23 cellular contexts compared by ENCODE assay signal in genomic region chr4:6778435-6778834, GRCh38.
DNase-seq lines count a peak whose midpoint lies in the region; ATAC-seq and TF ChIP-seq lines count a peak whose summit lies in the region.
"Had no signal": no experiment of that assay in that cellular context is flagged by ENCODE, and none has a peak within 500 bp of the region (broad histone marks: within the 10 kb centered on the region; RNA-seq: fewer than 3 reads in every experiment).

No MANE protein-coding gene starts in this region.

- H3K27ac ChIP-seq in VCaP: peak overlapping the region; percentile 96
- H3K27ac ChIP-seq: ascending aorta, gastroesophageal sphincter, SJCRH30, upper lobe of left lung had no signal

- H3K27ac Mint-ChIP-seq in effector memory CD8-positive, alpha-beta T cell: peak overlapping the region; percentile 90 to 95
- H3K27ac Mint-ChIP-seq in stimulated activated effector memory CD8-positive, alpha-beta T cell treated with anti-CD3 and anti-CD28 coated beads, Interleukin-12 subunit alpha, Interleukin-12 subunit beta, amount 100 ng/mL, for 72 hours: peak overlapping the region; percentile 97

- H3K4me3 Mint-ChIP-seq in effector memory CD8-positive, alpha-beta T cell: peak overlapping the region in 1 of 2 donors; percentile 69
- peak overlapping the region; percentile 72 for H3K4me3 Mint-ChIP-seq in stimulated activated effector memory CD8-positive, alpha-beta T cell treated with anti-CD3 and anti-CD28 coated beads, Interleukin-12 subunit alpha, Interleukin-12 subunit beta, amount 100 ng/mL, for 72 hours
- H3K4me3 Mint-ChIP-seq: activated CD4-positive, alpha-beta T cell treated with anti-CD3 and anti-CD28 coated beads for 36 hours; activated naive CD4-positive, alpha-beta T cell treated with anti-CD3 and anti-CD28 coated beads, Interleukin-2, amount 50 U/mL, for 24 hours had no signal

- in situ Hi-C loops in KBM-7 (cut with MboI; ENCODE audit: low pct_unique_long_range_greater_than_20kb, low sequenced_read_pairs): no loop called here

- H3K9me3 Mint-ChIP-seq in effector memory CD8-positive, alpha-beta T cell: no peaks in the 10 kb centered on the region
- H3K9me3 Mint-ChIP-seq in stimulated activated effector memory CD8-positive, alpha-beta T cell treated with anti-CD3 and anti-CD28 coated beads, Interleukin-12 subunit alpha, Interleukin-12 subunit beta, amount 100 ng/mL, for 72 hours: no peaks in the 10 kb centered on the region
- H3K9me3 Mint-ChIP-seq: activated naive CD4-positive, alpha-beta T cell treated with anti-CD3 and anti-CD28 coated beads, Interleukin-2, amount 50 U/mL, for 24 hours had no signal

- H3K27me3 Mint-ChIP-seq in effector memory CD8-positive, alpha-beta T cell: no peaks in the 10 kb centered on the region
- H3K27me3 Mint-ChIP-seq: activated CD4-positive, alpha-beta T cell treated with anti-CD3 and anti-CD28 coated beads for 36 hours; activated naive CD4-positive, alpha-beta T cell treated with anti-CD3 and anti-CD28 coated beads, Interleukin-2, amount 50 U/mL, for 24 hours had no signal

- peaks cover 16% of the 10 kb centered on the region for H3K36me3 Mint-ChIP-seq in effector memory CD8-positive, alpha-beta T cell (ENCODE audit: insufficient read depth)
- peaks cover 5% of the 10 kb centered on the region for H3K36me3 Mint-ChIP-seq in stimulated activated effector memory CD8-positive, alpha-beta T cell treated with anti-CD3 and anti-CD28 coated beads, Interleukin-12 subunit alpha, Interleukin-12 subunit beta, amount 100 ng/mL, for 72 hours
- H3K36me3 Mint-ChIP-seq: activated naive CD4-positive, alpha-beta T cell treated with anti-CD3 and anti-CD28 coated beads, Interleukin-2, amount 50 U/mL, for 24 hours had no signal

- DNase-seq in activated effector memory CD4-positive, alpha-beta T cell treated with anti-CD3 and anti-CD28 coated beads, Interleukin-2, amount 50 U/mL, for 16 hours: peak; percentile 13
- no peak for DNase-seq in activated effector memory CD4-positive, alpha-beta T cell treated with Interleukin-2 at 50 U/mL for 16 hours
- no peak for DNase-seq in effector memory CD8-positive, alpha-beta T cell
- DNase-seq in stimulated activated effector memory CD8-positive, alpha-beta T cell treated with anti-CD3 and anti-CD28 coated beads, Interleukin-12 subunit alpha, Interleukin-12 subunit beta, amount 100 ng/mL, for 72 hours (ENCODE audit: low spot score in 2 of 2): no peak
- DNase-seq in GM19238 (ENCODE audit: insufficient read length, low spot score) (no peak), NCI-H510A treated with DMSO at 0.1 percent for 48 hours (lab: John Stamatoyannopoulos, UW) (no peak), KBM-7 (no peak)
- DNase-seq: activated CD4-positive, alpha-beta T cell treated with anti-CD3 and anti-CD28 coated beads for 36 hours; central memory CD4-positive, alpha-beta T cell; dermis blood vessel endothelial cell; DND-41; hypothalamus; MG63; NCI-H226; SJCRH30; small intestine; stimulated activated CD4-positive, alpha-beta T cell treated with anti-CD3 and anti-CD28 coated beads, Interleukin-1b, Interleukin-23, amount 100 ng/mL, for 48 hours; stimulated activated CD8-positive, alpha-beta memory T cell treated with anti-CD3 and anti-CD28 coated beads, Interleukin-4, amount 100 ng/mL, for 48 hours had no signal

- ATAC-seq in effector memory CD8-positive, alpha-beta T cell (replicated peaks): no peak
- ATAC-seq in stimulated activated effector memory CD8-positive, alpha-beta T cell treated with anti-CD3 and anti-CD28 coated beads, Interleukin-12 subunit alpha, Interleukin-12 subunit beta, amount 100 ng/mL, for 72 hours: no peak
- ATAC-seq: activated CD4-positive, alpha-beta T cell treated with anti-CD3 and anti-CD28 coated beads for 36 hours; gastroesophageal sphincter had no signal

- no peak for TF ChIP-seq CTCF in VCaP (conservative IDR thresholded peaks at IDR 0.05)

- H3K4me1 Mint-ChIP-seq in effector memory CD8-positive, alpha-beta T cell (ENCODE audit: low read depth in 2 of 2): peaks cover 33 to 35% of the 10 kb centered on the region in 2 donors
- peaks cover 34% of the 10 kb centered on the region for H3K4me1 Mint-ChIP-seq in stimulated activated effector memory CD8-positive, alpha-beta T cell treated with anti-CD3 and anti-CD28 coated beads, Interleukin-12 subunit alpha, Interleukin-12 subunit beta, amount 100 ng/mL, for 72 hours
